Comparison of ENCODE assay signal across 10 cellular contexts in the genomic region with DNA sequence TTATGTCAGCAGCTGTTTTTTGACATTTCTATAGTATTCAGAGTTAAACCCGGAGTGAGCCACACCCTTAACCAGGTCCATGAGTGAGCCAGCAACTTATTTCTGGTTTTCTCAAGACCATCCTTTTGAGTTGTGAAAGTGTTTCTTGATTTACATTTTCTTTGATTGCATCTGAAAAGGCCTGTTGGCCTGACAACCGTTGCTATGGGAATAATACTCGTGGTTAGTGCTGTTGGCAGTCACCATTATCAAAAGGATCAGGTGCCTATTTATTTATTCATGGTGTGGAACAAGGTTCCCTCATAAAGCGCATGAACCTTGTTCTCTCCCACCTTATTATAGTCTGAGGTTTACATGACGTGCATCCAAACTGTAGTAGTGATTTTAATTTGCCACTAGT.
A peak's percentile ranks its signal among the peaks of the same experiment; 100 is the strongest.
DNase-seq lines count a peak whose midpoint lies in the region; ATAC-seq, FAIRE-seq and TF ChIP-seq lines count a peak whose summit lies in the region.
"Had no signal": no experiment of that assay in that cellular context is flagged by ENCODE, and none has a peak within 500 bp of the region (broad histone marks: within the 10 kb centered on the region; RNA-seq: fewer than 3 reads in every experiment).

No MANE protein-coding gene starts in this region.

- ATAC-seq in stimulated activated memory B cell treated with anti-CD40 and anti-IgM and Interleukin-4, amounts not matched to agents 10 μg/mL and 1 μg/mL and 100 μg/mL, for 72 hours: peak; percentile 41

- no peaks in the 10 kb centered on the region for H3K9me3 Mint-ChIP-seq in stimulated activated memory B cell treated with anti-CD40 and anti-IgM and Interleukin-4, amounts not matched to agents 10 μg/mL and 1 μg/mL and 100 μg/mL, for 72 hours
- peaks cover under 1% of the 10 kb centered on the region for H3K9me3 Mint-ChIP-seq in glutamatergic neuron (ENCODE audit: unreplicated experiment)

- no peaks in the 10 kb centered on the region for H3K9me3 ChIP-seq in Peyer's patch

- no peaks in the 10 kb centered on the region for H3K27me3 ChIP-seq in Peyer's patch
- H3K27me3 ChIP-seq: hepatocyte had no signal

- H3K36me3 Mint-ChIP-seq in stimulated activated memory B cell treated with anti-CD40 and anti-IgM and Interleukin-4, amounts not matched to agents 10 μg/mL and 1 μg/mL and 100 μg/mL, for 72 hours: peaks cover 18% of the 10 kb centered on the region
- no peaks in the 10 kb centered on the region for H3K36me3 Mint-ChIP-seq in glutamatergic neuron (ENCODE audit: unreplicated experiment)

- peaks cover 49% of the 10 kb centered on the region for H3K4me1 Mint-ChIP-seq in stimulated activated memory B cell treated with anti-CD40 and anti-IgM and Interleukin-4, amounts not matched to agents 10 μg/mL and 1 μg/mL and 100 μg/mL, for 72 hours
- peaks cover 17% of the 10 kb centered on the region for H3K4me1 Mint-ChIP-seq in glutamatergic neuron (ENCODE audit: low read depth, unreplicated experiment)

- TF ChIP-seq CTCF in glutamatergic neuron (IDR thresholded peaks at IDR 0.05; ENCODE audit: partially characterized antibody, unreplicated experiment) (no peak), Peyer's patch (IDR thresholded peaks at IDR 0.05) (no peak)

- H3K36me3 ChIP-seq in Peyer's patch: no peaks in the 10 kb centered on the region

- H3K4me3 Mint-ChIP-seq in stimulated activated memory B cell treated with anti-CD40 and anti-IgM and Interleukin-4, amounts not matched to agents 10 μg/mL and 1 μg/mL and 100 μg/mL, for 72 hours: no peak overlapping the region
- H3K4me3 Mint-ChIP-seq in glutamatergic neuron (ENCODE audit: unreplicated experiment): no peak overlapping the region

- H3K4me3 ChIP-seq in Peyer's patch: no peak overlapping the region
- H3K4me3 ChIP-seq: hepatocyte had no signal

- FAIRE-seq in colon (lab: Jason Lieb, UNC): peak; percentile 5

- DNase-seq in NCI-H187 treated with DMSO at 0.1 percent for 48 hours (lab: John Stamatoyannopoulos, UW): peak; percentile 20
- DNase-seq in NCI-H187 (lab: John Stamatoyannopoulos, UW): no peak
- DNase-seq in NCI-H2107 treated with DMSO at 0.1 percent for 48 hours (lab: John Stamatoyannopoulos, UW; ENCODE audit: unreplicated experiment): peak; percentile 66
- no peak for DNase-seq in glutamatergic neuron
- no peak for DNase-seq in Peyer's patch
- DNase-seq in stimulated activated naive CD4-positive, alpha-beta T cell (lab: John Stamatoyannopoulos, UW): no peak
- DNase-seq: NCI-H1694 had no signal

- H3K4me1 ChIP-seq in Peyer's patch: peaks cover 0 to 4% (median 0%) of the 10 kb centered on the region in 4 donors

- H3K27ac Mint-ChIP-seq in stimulated activated memory B cell treated with anti-CD40 and anti-IgM and Interleukin-4, amounts not matched to agents 10 μg/mL and 1 μg/mL and 100 μg/mL, for 72 hours: peak overlapping the region; percentile 77
- no peak overlapping the region for H3K27ac Mint-ChIP-seq in glutamatergic neuron (ENCODE audit: unreplicated experiment)

- no peak for TF ChIP-seq POLR2A in Peyer's patch (IDR thresholded peaks at IDR 0.05)

- H3K27ac ChIP-seq in Peyer's patch: no peak overlapping the region
- H3K27ac ChIP-seq: hepatocyte had no signal

- H3K27me3 Mint-ChIP-seq in stimulated activated memory B cell treated with anti-CD40 and anti-IgM and Interleukin-4, amounts not matched to agents 10 μg/mL and 1 μg/mL and 100 μg/mL, for 72 hours: no peaks in the 10 kb centered on the region
- H3K27me3 Mint-ChIP-seq in glutamatergic neuron (ENCODE audit: unreplicated experiment): peaks cover 3% of the 10 kb centered on the region

Comparison
In these comparisons a context has a peak if more than half of its experiments do, and no peak if none do; other contexts are left out.
1. DNase-seq: peak in NCI-H187 treated with DMSO at 0.1 percent for 48 hours (single experiment) and NCI-H2107 treated with DMSO at 0.1 percent for 48 hours (single experiment); none in NCI-H187 (0 of 2), glutamatergic neuron (single experiment), Peyer's patch (0 of 3) and stimulated activated naive CD4-positive, alpha-beta T cell (0 of 6).